20 cellular contexts compared by ENCODE assay signal in genomic region chr4:54367059-54367458, GRCh38.
DNase-seq lines count a peak whose midpoint lies in the region; ATAC-seq and TF ChIP-seq lines count a peak whose summit lies in the region.
"Had no signal": no experiment of that assay in that cellular context is flagged by ENCODE, and none has a peak within 500 bp of the region (broad histone marks: within the 10 kb centered on the region; RNA-seq: fewer than 3 reads in every experiment).

No MANE protein-coding gene starts in this region.

- no peaks in the 10 kb centered on the region for H3K4me1 ChIP-seq in RWPE2 (ENCODE audit: insufficient read depth, poor library complexity, severe bottlenecking)
- H3K4me1 ChIP-seq in foreskin keratinocyte = no peaks in the 10 kb centered on the region
- H3K4me1 ChIP-seq: BE2C, HAP-1, Peyer's patch, SJCRH30 had no signal

- TF ChIP-seq CTCF in AG10803 (conservative IDR thresholded peaks at IDR 0.05; ENCODE audit: low read length) (peak; percentile 15; the same call in 1 of the 2 replicates), RWPE2 (IDR thresholded peaks at IDR 0.05; ENCODE audit: poor library complexity, severe bottlenecking) (peak; percentile 14), foreskin keratinocyte (conservative IDR thresholded peaks at IDR 0.05) (peak; percentile 16)

- H3K27me3 ChIP-seq in RWPE2 (ENCODE audit: insufficient read depth, poor library complexity, severe bottlenecking) (peaks cover 2% of the 10 kb centered on the region), foreskin keratinocyte (no peaks in the 10 kb centered on the region)
- H3K27me3 ChIP-seq: BE2C, Peyer's patch, SJCRH30 had no signal

- no peaks in the 10 kb centered on the region for H3K36me3 ChIP-seq in RWPE2 (ENCODE audit: low read depth)
- H3K36me3 ChIP-seq: BE2C, HAP-1, Peyer's patch, SJCRH30 had no signal

- H3K4me3 ChIP-seq in AG10803 (ENCODE audit: low read length) = no peak overlapping the region
- no peak overlapping the region for H3K4me3 ChIP-seq in RWPE2 (ENCODE audit: severe bottlenecking)
- H3K4me3 ChIP-seq: GM23248, HAP-1, Peyer's patch, SJCRH30 had no signal

- DNase-seq in AG10803 (ENCODE audit: low read depth) (no peak), Kasumi-1 (lab: John Stamatoyannopoulos, UW) (peak; percentile 49 to 55), RWPE2 (ENCODE audit: low spot score) (no peak), foreskin keratinocyte (no peak), HuH-7 (ENCODE audit: low spot score) (no peak), SKM-1 treated with dmso at 0.1 percent for 144 hours (lab: John Stamatoyannopoulos, UW; ENCODE audit: unreplicated experiment) (no peak)
- DNase-seq: BE2C, GM23248, MV-4-11, NCI-H1105 treated with DMSO at 0.1 percent for 48 hours, NCI-H2029 treated with DMSO at 0.1 percent for 48 hours, NCI-H2171, NCI-H526, Peyer's patch, SJCRH30 had no signal

- no peak overlapping the region for H3K27ac ChIP-seq in RWPE2 (ENCODE audit: poor library complexity, severe bottlenecking)
- H3K27ac ChIP-seq in foreskin keratinocyte = no peak overlapping the region
- H3K27ac ChIP-seq: GM23248, HL-60, KMS-11, Peyer's patch, SJCRH30 had no signal

- no peaks in the 10 kb centered on the region for H3K9me3 ChIP-seq in RWPE2 (ENCODE audit: severe bottlenecking)
- H3K9me3 ChIP-seq: BE2C, HAP-1, Peyer's patch, SJCRH30 had no signal

- ATAC-seq in RWPE2 (ENCODE audit: low read depth) (no peak), foreskin keratinocyte (no peak), GM21619 (IDR thresholded peaks at IDR 0.05; ENCODE audit: unreplicated experiment) (no peak)
- ATAC-seq: HepG2 had no signal

Comparison
In these comparisons a context has a peak if more than half of its experiments do, and no peak if none do; other contexts are left out.
1. DNase-seq: peak in Kasumi-1 (2 of 2); none in AG10803 (single experiment), RWPE2 (single experiment), foreskin keratinocyte (0 of 2), HuH-7 (single experiment) and SKM-1 treated with dmso at 0.1 percent for 144 hours (single experiment).
2. Peak in every context shown above with its lines, with median percentiles within 50 percentile points of each other: CTCF ChIP-seq.